ENCODE assay signal across 25 cellular contexts in the genomic region with DNA sequence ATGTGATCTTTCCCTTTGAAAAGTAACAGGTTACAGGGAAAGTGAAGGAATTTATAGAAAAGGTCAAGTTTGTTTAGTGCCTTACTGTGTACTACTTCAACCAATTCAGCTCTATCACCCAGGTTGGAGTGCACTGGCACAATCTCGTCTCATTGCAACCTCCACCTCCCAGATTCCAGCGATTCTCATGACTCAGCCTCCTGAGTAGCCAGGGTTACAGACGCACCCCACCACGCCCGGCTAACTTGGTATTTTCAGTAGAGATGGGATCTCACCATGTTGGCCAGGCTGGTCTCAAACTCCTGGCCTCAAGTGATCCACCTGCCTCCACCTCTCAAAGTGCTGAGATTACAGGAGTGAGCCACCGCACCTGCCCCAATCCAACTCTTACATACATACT.
"Had no signal": no experiment of that assay in that cellular context is flagged by ENCODE, and none has a peak within 500 bp of the region (broad histone marks: within the 10 kb centered on the region; RNA-seq: fewer than 3 reads in every experiment).

No MANE protein-coding gene starts in this region.

- H3K9me3 ChIP-seq: ovary, suprapubic skin, transverse colon, vagina had no signal

- DNase-seq: cortex of kidney; effector memory CD8-positive, alpha-beta T cell; head of caudate nucleus; hippocampal formation; kidney glomerular epithelial cell; left colon; left ventricle myocardium superior; natural killer cell; occipital lobe; ovary; stimulated activated CD4-positive, alpha-beta T cell treated with anti-CD3 and anti-CD28 coated beads, Interleukin-12 subunit alpha, Interleukin-12 subunit beta, amount 100 ng/mL, for 4 hours; stimulated activated CD4-positive, alpha-beta T cell treated with anti-CD3 and anti-CD28 coated beads, Interleukin-1b, Interleukin-23, amount 100 ng/mL, for 48 hours; stimulated activated CD4-positive, alpha-beta T cell treated with anti-CD3 and anti-CD28 coated beads, Interleukin-4, amount 100 ng/mL, for 1 hour; stimulated activated CD8-positive, alpha-beta memory T cell treated with anti-CD3 and anti-CD28 coated beads, Interleukin-4, amount 100 ng/mL, for 48 hours; stimulated activated naive CD4-positive, alpha-beta T cell; stimulated activated naive CD8-positive, alpha-beta T cell treated with anti-CD3 and anti-CD28 coated beads, Interleukin-15, amount 100 ng/mL, for 72 hours; transverse colon had no signal

- FAIRE-seq: endometrium, frontal cortex, islet of Langerhans had no signal

- H3K36me3 ChIP-seq: ovary, suprapubic skin, transverse colon, vagina had no signal

- H3K4me3 ChIP-seq: lung, ovary, smooth muscle cell, suprapubic skin, transverse colon, vagina had no signal

- ATAC-seq: effector memory CD8-positive, alpha-beta T cell; left colon; natural killer cell; sciatic nerve; stimulated activated naive CD8-positive, alpha-beta T cell treated with anti-CD3 and anti-CD28 coated beads, Interleukin-15, amount 100 ng/mL, for 72 hours had no signal

- H3K27ac ChIP-seq: ovary, suprapubic skin, transverse colon, vagina had no signal

- H3K27me3 ChIP-seq: ovary, suprapubic skin, transverse colon, vagina had no signal
